1 cellular context compared by ENCODE assay signal in genomic region chr17:81962499-81963441, GRCh38.
A peak's percentile ranks its signal among the peaks of the same experiment; 100 is the strongest.
TF ChIP-seq lines count a peak whose summit lies in the region.

No MANE protein-coding gene starts in this region.

TF ChIP-seq in HepG2, 621 proteins besides CTCF, POLR2A, EP300 and RAD21 (continued from another document and continues in another):
- TF ChIP-seq ZBTB10 (CRISPR knock-in tag; IDR thresholded peaks at IDR 0.05; ENCODE audit: borderline replicate concordance) (peak; percentile 52; the same call in 1 of the 2 replicates), NR3C1 (CRISPR knock-in tag; IDR thresholded peaks at IDR 0.05) (no peak), TGIF2 (CRISPR knock-in tag; IDR thresholded peaks at IDR 0.05) (0 out of 2 replicates have a peak, but pooled peaks have one; percentile 42), PAXIP1 (CRISPR knock-in tag; conservative IDR thresholded peaks at IDR 0.05) (no peak), FOXA3 (CRISPR knock-in tag; IDR thresholded peaks at IDR 0.05) (peak; percentile 4), NONO (IDR thresholded peaks at IDR 0.05) (no peak), NONO (CRISPR knock-in tag; conservative IDR thresholded peaks at IDR 0.05) (0 out of 2 replicates have a peak, but pooled peaks have one; percentile 26), ZNF691 (CRISPR knock-in tag; IDR thresholded peaks at IDR 0.05; ENCODE audit: borderline replicate concordance, low read depth) (peak; percentile 41), ZMAT3 (CRISPR knock-in tag; conservative IDR thresholded peaks at IDR 0.05) (peak; percentile 25; the same call in 1 of the 2 replicates), MLX (CRISPR knock-in tag; IDR thresholded peaks at IDR 0.05) (0 out of 2 replicates have a peak, but pooled peaks have one; percentile 45), ZHX1 (CRISPR knock-in tag; IDR thresholded peaks at IDR 0.05; ENCODE audit: low read depth) (no peak), ZNF800 (CRISPR knock-in tag; IDR thresholded peaks at IDR 0.05) (no peak), ATF3 (CRISPR knock-in tag; IDR thresholded peaks at IDR 0.05) (peak; percentile 10; the same call in 1 of the 2 replicates), TFE3 (CRISPR knock-in tag; IDR thresholded peaks at IDR 0.05) (peak; percentile 30; the same call in 1 of the 2 replicates), POLR2AphosphoS5 (IDR thresholded peaks at IDR 0.05; ENCODE audit: low read depth, low read length) (peak; percentile 32; the same call in 1 of the 2 replicates), MBD4 (IDR thresholded peaks at IDR 0.05; ENCODE audit: borderline replicate concordance, low read length) (no peak), NR2F2 (IDR thresholded peaks at IDR 0.05; ENCODE audit: borderline replicate concordance, low read depth) (peak; percentile 51; the same call in 1 of the 2 replicates), HNF4G (IDR thresholded peaks at IDR 0.05; ENCODE audit: borderline replicate concordance, low read depth, low read length) (no peak; the same call in 1 of the 2 replicates), HNF4G (CRISPR knock-in tag; IDR thresholded peaks at IDR 0.05; ENCODE audit: borderline replicate concordance, low read depth) (no peak), NRL (CRISPR knock-in tag; IDR thresholded peaks at IDR 0.05; ENCODE audit: borderline replicate concordance) (peak; percentile 37; the same call in 1 of the 2 replicates), ZNF343 (CRISPR knock-in tag; IDR thresholded peaks at IDR 0.05) (0 out of 2 replicates have a peak, but pooled peaks have one; percentile 76), IKZF5 (CRISPR knock-in tag; IDR thresholded peaks at IDR 0.05) (peak; percentile 18), KLF9 (CRISPR knock-in tag; IDR thresholded peaks at IDR 0.05; ENCODE audit: low read depth) (no peak), ISX (CRISPR knock-in tag; conservative IDR thresholded peaks at IDR 0.05) (no peak), USF2 (IDR thresholded peaks at IDR 0.05; ENCODE audit: low read depth, low read length) (no peak), USF2 (CRISPR knock-in tag; IDR thresholded peaks at IDR 0.05; ENCODE audit: borderline replicate concordance) (no peak), ZBTB7A (CRISPR knock-in tag; IDR thresholded peaks at IDR 0.05) (peak; percentile 23; the same call in 1 of the 2 replicates), ZNF263 (CRISPR knock-in tag; IDR thresholded peaks at IDR 0.05) (no peak), SNAI1 (CRISPR knock-in tag; IDR thresholded peaks at IDR 0.05; ENCODE audit: borderline replicate concordance) (no peak), ZNF276 (CRISPR knock-in tag; IDR thresholded peaks at IDR 0.05; ENCODE audit: low read depth) (0 out of 2 replicates have a peak, but pooled peaks have one; percentile 27), SP4 (CRISPR knock-in tag; IDR thresholded peaks at IDR 0.05) (peak; percentile 60), HDAC2 (CRISPR knock-in tag; IDR thresholded peaks at IDR 0.05) (peak; percentile 12; the same call in 1 of the 2 replicates), ZFP91 (CRISPR knock-in tag; IDR thresholded peaks at IDR 0.05; ENCODE audit: borderline replicate concordance) (peak; percentile 66; the same call in 1 of the 2 replicates)
